ENCODE assay signal across 1 cellular context in the genomic region with DNA sequence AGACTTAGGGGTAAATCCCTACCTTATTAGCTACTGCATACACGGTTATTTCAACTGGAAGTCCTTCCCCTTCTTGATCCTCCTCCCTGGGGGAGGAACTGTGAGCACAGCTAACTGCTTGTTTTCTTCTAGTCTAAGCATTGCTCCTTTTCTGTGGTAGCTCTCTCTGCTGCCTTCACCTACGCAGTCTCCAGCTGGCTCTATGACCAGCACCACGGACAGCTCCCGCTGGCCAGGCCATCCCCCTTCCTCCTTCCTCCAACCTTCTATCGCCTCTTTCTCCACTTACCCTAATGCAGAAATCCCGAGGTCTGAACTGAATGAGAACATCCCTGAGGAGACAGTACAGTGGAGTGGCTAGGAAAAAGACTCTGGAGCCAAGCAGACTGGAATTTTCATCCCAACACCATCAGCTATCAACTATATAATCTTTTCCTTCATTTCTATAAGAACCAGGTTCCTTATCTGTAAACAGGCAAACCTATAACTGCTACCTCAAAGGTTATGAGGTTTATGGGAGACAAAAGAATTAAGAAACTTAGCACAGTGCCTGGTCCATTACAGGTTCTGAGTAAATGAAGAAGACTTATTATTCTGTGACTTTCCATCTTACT.
TF ChIP-seq lines count a peak whose summit lies in the region.

No MANE protein-coding gene starts in this region.

TF ChIP-seq in GM12878, 131 proteins besides CTCF, POLR2A, EP300 and RAD21 (continued from another document):
- TF ChIP-seq RUNX3 (IDR thresholded peaks at IDR 0.05; ENCODE audit: low read length): no peak
- 0 out of 2 replicates have a peak, but pooled peaks have one; percentile 18 for TF ChIP-seq TCF12 (IDR thresholded peaks at IDR 0.05; ENCODE audit: low read depth, low read length)
- TF ChIP-seq FOXK2 (IDR thresholded peaks at IDR 0.05): no peak
- TF ChIP-seq, protein P1, sequence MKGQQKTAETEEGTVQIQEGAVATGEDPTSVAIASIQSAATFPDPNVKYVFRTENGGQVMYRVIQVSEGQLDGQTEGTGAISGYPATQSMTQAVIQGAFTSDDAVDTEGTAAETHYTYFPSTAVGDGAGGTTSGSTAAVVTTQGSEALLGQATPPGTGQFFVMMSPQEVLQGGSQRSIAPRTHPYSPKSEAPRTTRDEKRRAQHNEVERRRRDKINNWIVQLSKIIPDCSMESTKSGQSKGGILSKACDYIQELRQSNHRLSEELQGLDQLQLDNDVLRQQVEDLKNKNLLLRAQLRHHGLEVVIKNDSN (IDR thresholded peaks at IDR 0.05; ENCODE audit: borderline replicate concordance, extremely low read length, insufficient read depth, low read depth, low read length): no peak
- TF ChIP-seq, protein P2, sequence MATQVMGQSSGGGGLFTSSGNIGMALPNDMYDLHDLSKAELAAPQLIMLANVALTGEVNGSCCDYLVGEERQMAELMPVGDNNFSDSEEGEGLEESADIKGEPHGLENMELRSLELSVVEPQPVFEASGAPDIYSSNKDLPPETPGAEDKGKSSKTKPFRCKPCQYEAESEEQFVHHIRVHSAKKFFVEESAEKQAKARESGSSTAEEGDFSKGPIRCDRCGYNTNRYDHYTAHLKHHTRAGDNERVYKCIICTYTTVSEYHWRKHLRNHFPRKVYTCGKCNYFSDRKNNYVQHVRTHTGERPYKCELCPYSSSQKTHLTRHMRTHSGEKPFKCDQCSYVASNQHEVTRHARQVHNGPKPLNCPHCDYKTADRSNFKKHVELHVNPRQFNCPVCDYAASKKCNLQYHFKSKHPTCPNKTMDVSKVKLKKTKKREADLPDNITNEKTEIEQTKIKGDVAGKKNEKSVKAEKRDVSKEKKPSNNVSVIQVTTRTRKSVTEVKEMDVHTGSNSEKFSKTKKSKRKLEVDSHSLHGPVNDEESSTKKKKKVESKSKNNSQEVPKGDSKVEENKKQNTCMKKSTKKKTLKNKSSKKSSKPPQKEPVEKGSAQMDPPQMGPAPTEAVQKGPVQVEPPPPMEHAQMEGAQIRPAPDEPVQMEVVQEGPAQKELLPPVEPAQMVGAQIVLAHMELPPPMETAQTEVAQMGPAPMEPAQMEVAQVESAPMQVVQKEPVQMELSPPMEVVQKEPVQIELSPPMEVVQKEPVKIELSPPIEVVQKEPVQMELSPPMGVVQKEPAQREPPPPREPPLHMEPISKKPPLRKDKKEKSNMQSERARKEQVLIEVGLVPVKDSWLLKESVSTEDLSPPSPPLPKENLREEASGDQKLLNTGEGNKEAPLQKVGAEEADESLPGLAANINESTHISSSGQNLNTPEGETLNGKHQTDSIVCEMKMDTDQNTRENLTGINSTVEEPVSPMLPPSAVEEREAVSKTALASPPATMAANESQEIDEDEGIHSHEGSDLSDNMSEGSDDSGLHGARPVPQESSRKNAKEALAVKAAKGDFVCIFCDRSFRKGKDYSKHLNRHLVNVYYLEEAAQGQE (IDR thresholded peaks at IDR 0.05; ENCODE audit: low read depth, low read length): peak; percentile 94
